Comparison of ENCODE assay signal across 8 cellular contexts in genomic region chr5:32311404-32312193, GRCh38. TPM values are rescaled to one million over a fixed set of nuclear protein-coding genes. Genes with fewer than 3 reads are reported as not detected.
DNase-seq lines count a peak whose midpoint lies in the region; ATAC-seq and TF ChIP-seq lines count a peak whose summit lies in the region.

No MANE protein-coding gene starts in this region.

- H3K9ac ChIP-seq in SK-N-MC (ENCODE audit: insufficient read length), result peak overlapping the region; percentile 86

- ATAC-seq in GM23338 (peak; percentile 5), GM19397 (IDR thresholded peaks at IDR 0.05; ENCODE audit: unreplicated experiment) (no peak), left lobe of liver (no peak)

- H3K27ac ChIP-seq in GM23338 (ENCODE audit: low read depth) (peak overlapping the region; percentile 58), SK-N-MC (peak overlapping the region; percentile 26)

- H3K4me2 ChIP-seq in GM23338, result peak overlapping the region; percentile 96

- TF ChIP-seq CTCF in GM23338 (conservative IDR thresholded peaks at IDR 0.05; ENCODE audit: low read depth in 2 of 2) (no peak), fibroblast of mammary gland (conservative IDR thresholded peaks at IDR 0.05; ENCODE audit: control insufficient read depth, insufficient read depth, low read depth, low read length) (no peak)

- H2AFZ ChIP-seq in GM23338, result no peak overlapping the region; the same call in 1 of the 2 replicates

- H3K27me3 ChIP-seq in GM23338 (ENCODE audit: insufficient read depth), result no peaks in the 10 kb centered on the region

- H3K9me3 Mint-ChIP-seq in GM23338, result no peaks in the 10 kb centered on the region

- peak overlapping the region; percentile 91 for H3K4me3 Mint-ChIP-seq in GM23338

- H3K36me3 ChIP-seq in GM23338 (ENCODE audit: insufficient read depth) (no peaks in the 10 kb centered on the region), SK-N-MC (ENCODE audit: insufficient read depth, low read length) (0 out of 2 replicates have a peak, but pooled peaks cover 3% of the 10 kb centered on the region)

- H3K4me1 Mint-ChIP-seq in GM23338, result peaks cover 33% of the 10 kb centered on the region

- H3K9me3 ChIP-seq in SK-N-MC (ENCODE audit: low read depth, low read length), result no peaks in the 10 kb centered on the region

- H3K4me3 ChIP-seq in GM23338 (peak overlapping the region; percentile 91), SK-N-MC (peak overlapping the region; percentile 88), fibroblast of mammary gland (ENCODE audit: control insufficient read depth, low read depth, low read length) (peak overlapping the region; percentile 77)

- H3K9me2 ChIP-seq in GM23338 (ENCODE audit: insufficient read depth), result no peaks in the 10 kb centered on the region

- H3K4me1 ChIP-seq in GM23338 (ENCODE audit: insufficient read depth), result peaks cover 11% of the 10 kb centered on the region; the same call in 1 of the 2 replicates

- H3K27me3 Mint-ChIP-seq in GM23338 (ENCODE audit: insufficient read depth, low read depth, poor library complexity), result peaks cover 6% of the 10 kb centered on the region

- H3K36me3 Mint-ChIP-seq in GM23338 (ENCODE audit: low read depth), result peaks cover 15% of the 10 kb centered on the region

- H4K20me1 ChIP-seq in GM23338 (replicated peaks; ENCODE audit: insufficient read depth), result peaks cover 26% of the 10 kb centered on the region; the same call in 1 of the 2 replicates

- H3K27ac Mint-ChIP-seq in GM23338, result peak overlapping the region; percentile 39

- peaks cover 60% of the 10 kb centered on the region for H3K79me2 ChIP-seq in GM23338 (replicated peaks; ENCODE audit: insufficient read depth)

- peaks cover 4% of the 10 kb centered on the region; the same call in 1 of the 2 replicates for H3F3A ChIP-seq in GM23338 (replicated peaks; ENCODE audit: low read depth)

- peak; percentile 69 for DNase-seq in GM23338 (ENCODE audit: low spot score)
- DNase-seq in SK-N-MC (ENCODE audit: low read depth, low spot score), result peak; percentile 35
- DNase-seq in fibroblast of mammary gland (ENCODE audit: low read depth), result peak; percentile 37
- peak; percentile 17 for DNase-seq in retina
- DNase-seq in activated CD8-positive, alpha-beta memory T cell treated with anti-CD3 and anti-CD28 coated beads for 24 hours, result no peak
- no peak for DNase-seq in left lobe of liver (ENCODE audit: low spot score)
- no peak for DNase-seq in hypothalamus (lab: John Stamatoyannopoulos, UW)

TF ChIP-seq in GM23338, 12 proteins besides CTCF, POLR2A, EP300 and RAD21 (continues in another document):
- TF ChIP-seq ETS1 (IDR thresholded peaks at IDR 0.05), result no peak
- no peak for TF ChIP-seq EZH2phosphoT487 (IDR thresholded peaks at IDR 0.05; ENCODE audit: unreplicated experiment)
- TF ChIP-seq JUNB (IDR thresholded peaks at IDR 0.05; ENCODE audit: unreplicated experiment), result no peak
- TF ChIP-seq STAT1 (IDR thresholded peaks at IDR 0.05; ENCODE audit: unreplicated experiment), result no peak
- TF ChIP-seq ZNF114 (CRISPR knock-in tag; IDR thresholded peaks at IDR 0.05), result no peak
- no peak for TF ChIP-seq ZNF331 (CRISPR knock-in tag; IDR thresholded peaks at IDR 0.05; ENCODE audit: low read depth)
- no peak for TF ChIP-seq ZNF462 (CRISPR knock-in tag; IDR thresholded peaks at IDR 0.05)
- no peak for TF ChIP-seq POLR2AphosphoS5 (IDR thresholded peaks at IDR 0.05; ENCODE audit: low read depth)
- TF ChIP-seq CREB1 (CRISPR knock-in tag; IDR thresholded peaks at IDR 0.05; ENCODE audit: low read depth), result no peak
- no peak for TF ChIP-seq NANOG (IDR thresholded peaks at IDR 0.05; ENCODE audit: borderline replicate concordance)

RNA-seq across cellular contexts. Expression of gene MTMR12, which starts 1.1 kb away (rescaled TPM):
- total RNA-seq in GM23338 (2014; rRNA removed; shearing (Covaris generic)), result 47.4 and 51.6 TPM in 2 replicates
- 17.7 and 18.3 TPM in 2 replicates for polyA plus RNA-seq in GM23338 (2016; fragmentation: Nextera tagmentation; extraction: Ambion mirVana)
- total RNA-seq in left lobe of liver, result 15.3 TPM

Comparison
In these comparisons a context has a peak if more than half of its experiments do, and no peak if none do; other contexts are left out.
1. DNase-seq: peak in GM23338 (single experiment), SK-N-MC (single experiment), fibroblast of mammary gland (single experiment) and retina (single experiment); none in activated CD8-positive, alpha-beta memory T cell treated with anti-CD3 and anti-CD28 coated beads for 24 hours (single experiment), left lobe of liver (single experiment) and hypothalamus (0 of 51).
2. Peak in every context shown above with its lines, with median percentiles within 50 percentile points of each other: H3K4me3 ChIP-seq.